28 cellular contexts compared by ENCODE assay signal in genomic region chr17:13051876-13052275, GRCh38.
"Had no signal": no experiment of that assay in that cellular context is flagged by ENCODE, and none has a peak within 500 bp of the region (broad histone marks: within the 10 kb centered on the region; RNA-seq: fewer than 3 reads in every experiment).

No MANE protein-coding gene starts in this region.

- ATAC-seq: naive thymus-derived CD8-positive, alpha-beta T cell; natural killer cell treated with Interleukin-12 subunit alpha and Interleukin-12 subunit beta and Interleukin-15 and Interleukin-18, amount 100 ng/mL, for 72 hours; psoas muscle; right cardiac atrium; right lobe of liver; stimulated activated memory B cell treated with anti-CD40 and anti-IgM and Interleukin-4, amounts not matched to agents 10 μg/mL and 1 μg/mL and 100 μg/mL, for 72 hours; stimulated activated naive CD8-positive, alpha-beta T cell treated with anti-CD3 and anti-CD28 coated beads, Interleukin-15, amount 100 ng/mL, for 72 hours; stimulated activated naive CD8-positive, alpha-beta T cell treated with anti-CD3 and anti-CD28 coated beads, Interleukin-15, Interleukin-2, amounts not matched to agents 100 U/mL and 50 U/mL, for 24 hours; upper lobe of right lung had no signal

- H3K4me1 Mint-ChIP-seq: neural crest cell; stimulated activated memory B cell treated with anti-CD40 and anti-IgM and Interleukin-4, amounts not matched to agents 10 μg/mL and 1 μg/mL and 100 μg/mL, for 72 hours; stimulated activated naive CD8-positive, alpha-beta T cell treated with anti-CD3 and anti-CD28 coated beads, Interleukin-15, amount 100 ng/mL, for 72 hours had no signal

- H3K36me3 ChIP-seq: ovary, right lobe of liver, sigmoid colon, suprapubic skin, tibial artery, transverse colon, upper lobe of right lung, uterus had no signal

- H3K27ac ChIP-seq: ovary, parathyroid adenoma, psoas muscle, right lobe of liver, sigmoid colon, suprapubic skin, testis, tibial artery, transverse colon, upper lobe of right lung, uterus had no signal

- H3K4me1 ChIP-seq: parathyroid adenoma, psoas muscle, right lobe of liver, sigmoid colon, suprapubic skin, testis, tibial artery, transverse colon, upper lobe of right lung, uterus had no signal

- H3K9me3 ChIP-seq: ovary, psoas muscle, right lobe of liver, sigmoid colon, suprapubic skin, testis, tibial artery, transverse colon, upper lobe of right lung, uterus had no signal

- H3K9me3 Mint-ChIP-seq: natural killer cell treated with Interleukin-12 subunit alpha and Interleukin-12 subunit beta and Interleukin-15 and Interleukin-18, amount 100 ng/mL, for 72 hours; nephron progenitor cell; stimulated activated memory B cell treated with anti-CD40 and anti-IgM and Interleukin-4, amounts not matched to agents 10 μg/mL and 1 μg/mL and 100 μg/mL, for 72 hours; stimulated activated naive CD8-positive, alpha-beta T cell treated with anti-CD3 and anti-CD28 coated beads, Interleukin-15, amount 100 ng/mL, for 72 hours; type B pancreatic cell had no signal

- H3K4me3 Mint-ChIP-seq: naive thymus-derived CD8-positive, alpha-beta T cell; natural killer cell treated with Interleukin-12 subunit alpha and Interleukin-12 subunit beta and Interleukin-15 and Interleukin-18, amount 100 ng/mL, for 72 hours; nephron progenitor cell; neural crest cell; stimulated activated memory B cell treated with anti-CD40 and anti-IgM and Interleukin-4, amounts not matched to agents 10 μg/mL and 1 μg/mL and 100 μg/mL, for 72 hours; stimulated activated naive CD8-positive, alpha-beta T cell treated with anti-CD3 and anti-CD28 coated beads, Interleukin-15, amount 100 ng/mL, for 72 hours; type B pancreatic cell had no signal

- H3K27me3 ChIP-seq: ovary, right lobe of liver, suprapubic skin, testis, transverse colon, uterus had no signal

- H3K4me3 ChIP-seq: ovary, psoas muscle, right lobe of liver, sigmoid colon, suprapubic skin, testis, tibial artery, transverse colon, upper lobe of right lung, uterus had no signal

- DNase-seq: naive thymus-derived CD8-positive, alpha-beta T cell; nephron progenitor cell; occipital lobe; ovary; psoas muscle; right cardiac atrium; right lobe of liver; sigmoid colon; small intestine; stimulated activated CD4-positive, alpha-beta T cell treated with anti-CD3 and anti-CD28 coated beads, Interleukin-1b, Interleukin-23, amount 100 ng/mL, for 48 hours; stimulated activated CD4-positive, alpha-beta T cell treated with anti-CD3 and anti-CD28 coated beads, Interleukin-4, amount 100 ng/mL, for 1 hour; stimulated activated CD4-positive, alpha-beta T cell treated with anti-CD3 and anti-CD28 coated beads, Interleukin-4, amount 100 ng/mL, for 4 hours; stimulated activated CD8-positive, alpha-beta memory T cell treated with anti-CD3 and anti-CD28 coated beads, Interleukin-4, amount 100 ng/mL, for 48 hours; stimulated activated naive CD4-positive, alpha-beta T cell; stimulated activated naive CD8-positive, alpha-beta T cell treated with anti-CD3 and anti-CD28 coated beads, Interleukin-15, amount 100 ng/mL, for 72 hours; stimulated activated naive CD8-positive, alpha-beta T cell treated with anti-CD3 and anti-CD28 coated beads, Interleukin-15, Interleukin-2, amounts not matched to agents 100 U/mL and 50 U/mL, for 24 hours; testis; tibial artery; transverse colon; upper lobe of right lung; uterus had no signal

- H3K36me3 Mint-ChIP-seq: naive thymus-derived CD8-positive, alpha-beta T cell; natural killer cell treated with Interleukin-12 subunit alpha and Interleukin-12 subunit beta and Interleukin-15 and Interleukin-18, amount 100 ng/mL, for 72 hours; stimulated activated memory B cell treated with anti-CD40 and anti-IgM and Interleukin-4, amounts not matched to agents 10 μg/mL and 1 μg/mL and 100 μg/mL, for 72 hours; type B pancreatic cell had no signal

- H3K27ac Mint-ChIP-seq: natural killer cell treated with Interleukin-12 subunit alpha and Interleukin-12 subunit beta and Interleukin-15 and Interleukin-18, amount 100 ng/mL, for 72 hours; nephron progenitor cell; progenitor cell of endocrine pancreas; stimulated activated memory B cell treated with anti-CD40 and anti-IgM and Interleukin-4, amounts not matched to agents 10 μg/mL and 1 μg/mL and 100 μg/mL, for 72 hours; type B pancreatic cell had no signal
